In the genomic region with DNA sequence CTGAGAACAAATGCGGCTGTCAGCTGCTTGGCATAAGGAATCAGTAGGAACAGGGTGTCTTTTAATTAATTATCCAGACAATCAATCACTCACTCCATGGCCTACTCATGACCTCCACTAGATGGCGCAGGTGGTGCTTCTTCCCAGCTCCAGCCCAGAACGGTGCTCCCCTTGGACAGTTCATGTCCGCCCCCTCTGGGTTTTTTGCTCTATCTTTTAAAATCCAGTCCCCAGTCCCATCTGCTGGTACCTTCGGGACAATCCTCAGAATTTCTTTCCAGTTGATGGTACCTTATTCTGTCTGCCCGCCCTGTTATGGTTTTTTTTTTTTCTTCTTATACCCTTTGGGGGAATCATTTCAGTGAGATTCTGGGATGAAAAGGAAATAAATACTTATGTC, we compare ENCODE assay signal across 1 cellular context.
TF ChIP-seq lines count a peak whose summit lies in the region.

No MANE protein-coding gene starts in this region.

TF ChIP-seq in K562, 482 proteins besides CTCF, POLR2A, EP300 and RAD21 (continued from another document):
- TF ChIP-seq, protein P1, sequence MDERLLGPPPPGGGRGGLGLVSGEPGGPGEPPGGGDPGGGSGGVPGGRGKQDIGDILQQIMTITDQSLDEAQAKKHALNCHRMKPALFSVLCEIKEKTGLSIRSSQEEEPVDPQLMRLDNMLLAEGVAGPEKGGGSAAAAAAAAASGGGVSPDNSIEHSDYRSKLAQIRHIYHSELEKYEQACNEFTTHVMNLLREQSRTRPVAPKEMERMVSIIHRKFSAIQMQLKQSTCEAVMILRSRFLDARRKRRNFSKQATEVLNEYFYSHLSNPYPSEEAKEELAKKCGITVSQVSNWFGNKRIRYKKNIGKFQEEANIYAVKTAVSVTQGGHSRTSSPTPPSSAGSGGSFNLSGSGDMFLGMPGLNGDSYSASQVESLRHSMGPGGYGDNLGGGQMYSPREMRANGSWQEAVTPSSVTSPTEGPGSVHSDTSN (CRISPR knock-in tag; IDR thresholded peaks at IDR 0.05; ENCODE audit: low read depth) = no peak
- TF ChIP-seq, protein P1 (tag; conservative IDR thresholded peaks at IDR 0.05; ENCODE audit: low read depth) = peak; percentile 91
- TF ChIP-seq TCFL5 (CRISPR knock-in tag; conservative IDR thresholded peaks at IDR 0.05) (no peak), EGR1 (conservative IDR thresholded peaks at IDR 0.05) (0 out of 2 replicates have a peak, but pooled peaks have one; percentile 13)
